1 cellular context compared by ENCODE assay signal in genomic region chr20:43514062-43514971, GRCh38.
TF ChIP-seq lines count a peak whose summit lies in the region.

No MANE protein-coding gene starts in this region.

TF ChIP-seq in GM12878, 131 proteins besides CTCF, POLR2A, EP300 and RAD21 (continued from another document and continues in another):
- no peak for TF ChIP-seq RELB (IDR thresholded peaks at IDR 0.05; ENCODE audit: low read depth)
- TF ChIP-seq IKZF1 (conservative IDR thresholded peaks at IDR 0.05), result no peak
- TF ChIP-seq BCL3 (IDR thresholded peaks at IDR 0.05; ENCODE audit: borderline replicate concordance, insufficient read depth, low read depth, low read length, poor library complexity, severe bottlenecking), result no peak
- peak in 1 of 2 experiments; percentile 45; a peak in 1 of 3 replicates for TF ChIP-seq EGR1 (IDR thresholded peaks at IDR 0.05; ENCODE audit: borderline replicate concordance in 1 of 2, low read depth in 2 of 2, low read length in 2 of 2)
- no peak for TF ChIP-seq TCF3 (IDR thresholded peaks at IDR 0.05; ENCODE audit: borderline replicate concordance, insufficient read depth, low read depth, low read length)
- no peak for TF ChIP-seq EED (IDR thresholded peaks at IDR 0.05; ENCODE audit: low read depth)
- no peak for TF ChIP-seq MYB (IDR thresholded peaks at IDR 0.05; ENCODE audit: borderline replicate concordance, low read depth, low read length)
- no peak for TF ChIP-seq PAX8 (IDR thresholded peaks at IDR 0.05)
- 0 out of 2 replicates have a peak, but pooled peaks have one; percentile 13 for TF ChIP-seq TCF12 (IDR thresholded peaks at IDR 0.05; ENCODE audit: low read depth, low read length)
- no peak for TF ChIP-seq USF1 (IDR thresholded peaks at IDR 0.05; ENCODE audit: borderline replicate concordance, extremely low read length, insufficient read depth, low read depth, low read length)
- no peak for TF ChIP-seq NFXL1 (IDR thresholded peaks at IDR 0.05; ENCODE audit: borderline replicate concordance)
- no peak for TF ChIP-seq ETV6 (conservative IDR thresholded peaks at IDR 0.05 in 1 of 2, IDR thresholded peaks at IDR 0.05 in 1 of 2; ENCODE audit: borderline replicate concordance in 1 of 2, low read depth in 1 of 2)
- TF ChIP-seq SMARCA5 (IDR thresholded peaks at IDR 0.05), result peak; percentile 71
- TF ChIP-seq POLR2AphosphoS5 (IDR thresholded peaks at IDR 0.05; ENCODE audit: low read length), result peak; percentile 52; the same call in 1 of the 2 replicates
- 0 out of 2 replicates have a peak, but pooled peaks have one; percentile 43 for TF ChIP-seq LARP7 (IDR thresholded peaks at IDR 0.05)
- TF ChIP-seq TAF1 (IDR thresholded peaks at IDR 0.05; ENCODE audit: borderline replicate concordance, low read depth, low read length), result peak; percentile 37; the same call in 1 of the 2 replicates
- TF ChIP-seq BCL11A (IDR thresholded peaks at IDR 0.05; ENCODE audit: low read depth, low read length), result no peak
- no peak for TF ChIP-seq RAD51 (IDR thresholded peaks at IDR 0.05)
- TF ChIP-seq RCOR1 (conservative IDR thresholded peaks at IDR 0.05; ENCODE audit: low read depth, low read length), result no peak
- no peak; the same call in 1 of the 2 replicates for TF ChIP-seq ZBTB40 (IDR thresholded peaks at IDR 0.05; ENCODE audit: borderline replicate concordance)
- TF ChIP-seq HSF1 (IDR thresholded peaks at IDR 0.05; ENCODE audit: low read depth, low read length), result no peak
- peak; percentile 80 for TF ChIP-seq MEF2B (IDR thresholded peaks at IDR 0.05; ENCODE audit: partially characterized antibody, poor library complexity, severe bottlenecking)
- no peak for TF ChIP-seq MTA2 (IDR thresholded peaks at IDR 0.05; ENCODE audit: low read depth)
- TF ChIP-seq SMC3 (IDR thresholded peaks at IDR 0.05; ENCODE audit: borderline replicate concordance, low read length), result peak; percentile 20; the same call in 1 of the 2 replicates
- no peak for TF ChIP-seq ZNF384 (IDR thresholded peaks at IDR 0.05; ENCODE audit: borderline replicate concordance, low read depth, low read length)
- no peak for TF ChIP-seq JUNB (IDR thresholded peaks at IDR 0.05)
- TF ChIP-seq FOXK2 (IDR thresholded peaks at IDR 0.05), result peak; percentile 34; the same call in 1 of the 2 replicates
- TF ChIP-seq E2F8 (IDR thresholded peaks at IDR 0.05; ENCODE audit: low read depth, partially characterized antibody), result no peak
- TF ChIP-seq SMAD5 (IDR thresholded peaks at IDR 0.05; ENCODE audit: low read depth), result no peak
- peak; percentile 73 for TF ChIP-seq YY1 (IDR thresholded peaks at IDR 0.05; ENCODE audit: low read depth, low read length)
- no peak for TF ChIP-seq POLR2AphosphoS2 (IDR thresholded peaks at IDR 0.05; ENCODE audit: low read depth, low read length)
- TF ChIP-seq NFIC (IDR thresholded peaks at IDR 0.05; ENCODE audit: low read depth, low read length), result no peak
- no peak for TF ChIP-seq NFYA (IDR thresholded peaks at IDR 0.05; ENCODE audit: borderline replicate concordance, low read depth, low read length)
- no peak for TF ChIP-seq SKIL (IDR thresholded peaks at IDR 0.05; ENCODE audit: low read depth, poor library complexity, severe bottlenecking)
- TF ChIP-seq SUPT20H (IDR thresholded peaks at IDR 0.05; ENCODE audit: borderline replicate concordance, control insufficient read depth, low read depth, low read length), result no peak
- TF ChIP-seq ZNF622 (IDR thresholded peaks at IDR 0.05), result no peak
- TF ChIP-seq GATAD2B (conservative IDR thresholded peaks at IDR 0.05; ENCODE audit: low read depth), result peak; percentile 33; the same call in 1 of the 2 replicates
- TF ChIP-seq CBX3 (IDR thresholded peaks at IDR 0.05; ENCODE audit: borderline replicate concordance, low read depth), result no peak
- no peak for TF ChIP-seq ZNF592 (IDR thresholded peaks at IDR 0.05)
- TF ChIP-seq MXI1 (IDR thresholded peaks at IDR 0.05; ENCODE audit: low read depth, low read length), result no peak
- no peak; the same call in 1 of the 2 replicates for TF ChIP-seq PAX5 (IDR thresholded peaks at IDR 0.05; ENCODE audit: borderline replicate concordance, low read depth, low read length)
- TF ChIP-seq SUZ12 (IDR thresholded peaks at IDR 0.05; ENCODE audit: unreplicated experiment), result no peak
- TF ChIP-seq ELK1 (IDR thresholded peaks at IDR 0.05; ENCODE audit: low read depth, low read length), result no peak
